In the genomic region with DNA sequence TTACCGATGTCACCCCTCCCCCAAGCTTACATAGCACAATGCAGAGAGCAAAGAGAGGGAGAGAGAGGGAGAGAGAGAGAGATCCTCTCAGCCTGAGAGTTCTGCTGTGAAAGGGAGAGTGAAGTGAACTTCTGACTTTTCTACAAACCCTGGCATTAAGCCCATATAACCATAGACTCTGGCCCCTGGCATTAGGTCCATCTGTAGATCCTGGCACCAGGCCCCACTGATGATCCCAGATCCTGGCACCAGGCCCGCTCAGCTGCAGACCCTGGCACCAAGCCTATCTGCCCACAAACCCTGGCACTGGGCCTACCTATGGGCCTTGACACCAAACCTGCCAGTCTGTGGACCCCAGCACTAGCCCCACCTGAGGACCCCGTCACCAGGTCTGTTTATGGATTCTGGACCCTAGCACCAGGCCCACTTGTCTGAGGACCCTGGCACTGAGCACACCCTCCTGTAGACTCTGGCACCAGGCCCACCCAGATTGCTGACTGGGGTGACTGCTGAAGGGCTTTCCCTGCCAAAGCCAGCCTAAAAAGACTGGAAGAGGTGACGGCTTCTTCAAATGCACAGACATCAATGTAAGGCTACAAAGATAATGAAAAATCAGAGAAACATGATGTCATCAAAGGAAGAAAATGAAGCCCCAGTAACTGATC, we compare ENCODE assay signal across 22 cellular contexts. TPM values are rescaled to one million over a fixed set of nuclear protein-coding genes. Genes with fewer than 3 reads are reported as not detected.
DNase-seq lines count a peak whose midpoint lies in the region; ATAC-seq and TF ChIP-seq lines count a peak whose summit lies in the region.
"Had no signal": no experiment of that assay in that cellular context is flagged by ENCODE, and none has a peak within 500 bp of the region (broad histone marks: within the 10 kb centered on the region; RNA-seq: fewer than 3 reads in every experiment).

No MANE protein-coding gene starts in this region.

- H3K27ac ChIP-seq in heart right ventricle (no peak overlapping the region), transverse colon (no peak overlapping the region)
- H3K27ac ChIP-seq: coronary artery, left lung, SK-N-MC had no signal

- H3K27me3 Mint-ChIP-seq in chondrocyte (ENCODE audit: low read depth) = peaks cover 15% of the 10 kb centered on the region

- TF ChIP-seq CTCF in heart right ventricle (IDR thresholded peaks at IDR 0.05) = no peak
- TF ChIP-seq CTCF in chondrocyte (IDR thresholded peaks at IDR 0.05) = no peak
- no peak for TF ChIP-seq CTCF in transverse colon (IDR thresholded peaks at IDR 0.05)

- H3K9me3 Mint-ChIP-seq in chondrocyte (ENCODE audit: low read depth) = peaks cover 8% of the 10 kb centered on the region

- H3K36me3 ChIP-seq in heart right ventricle (no peaks in the 10 kb centered on the region), transverse colon (no peaks in the 10 kb centered on the region)
- H3K36me3 ChIP-seq: left lung had no signal

- no peak for TF ChIP-seq EP300 in transverse colon (IDR thresholded peaks at IDR 0.05; ENCODE audit: low read depth)

- H3K27ac Mint-ChIP-seq in chondrocyte (ENCODE audit: unreplicated experiment) = no peak overlapping the region
- H3K27ac Mint-ChIP-seq: CD8-positive, alpha-beta T cell; IgD-negative memory B cell had no signal

- H3K4me3 ChIP-seq in heart right ventricle = no peak overlapping the region
- no peak overlapping the region for H3K4me3 ChIP-seq in transverse colon
- H3K4me3 ChIP-seq: coronary artery, left lung, SK-N-MC had no signal

- intact Hi-C loops in cardiac septum (cut with DNase I) = no loop called here
- intact Hi-C loops in heart right ventricle (cut with DNase I) = no loop called here
- intact Hi-C loops in transverse colon (cut with DNase I; ENCODE audit: low total_unique reads) = no loop called here

- no peak for TF ChIP-seq POLR2A in transverse colon (IDR thresholded peaks at IDR 0.05)

- peaks cover 0 to 37% (median 15%) of the 10 kb centered on the region in 7 donors for H3K27me3 ChIP-seq in heart right ventricle
- peaks cover 9% of the 10 kb centered on the region for H3K27me3 ChIP-seq in transverse colon

- DNase-seq in cardiac septum (ENCODE audit: low spot score) = peak; percentile 63
- no peak for DNase-seq in heart right ventricle
- peak; percentile 91 for DNase-seq in NCI-H2196 treated with DMSO at 0.1 percent for 48 hours (lab: John Stamatoyannopoulos, UW; ENCODE audit: unreplicated experiment)
- DNase-seq in chondrocyte (ENCODE audit: low spot score) = peak; percentile 60
- peak; percentile 74 for DNase-seq in transverse colon
- no peak for DNase-seq in NCI-H2227 (lab: John Stamatoyannopoulos, UW; ENCODE audit: unreplicated experiment)
- DNase-seq in SIG-M5 treated with dmso at 0.1 percent for 504 hours (lab: John Stamatoyannopoulos, UW; ENCODE audit: unreplicated experiment) = no peak
- DNase-seq: activated CD4-positive, alpha-beta T cell treated with anti-CD3 and anti-CD28 coated beads for 4 hours; activated CD8-positive, alpha-beta memory T cell treated with anti-CD3 and anti-CD28 coated beads, Interleukin-2, amount 50 U/mL, for 4 hours; activated naive CD4-positive, alpha-beta T cell; CD8-positive, alpha-beta T cell; foreskin fibroblast; left lung; NCI-H510A treated with DMSO at 0.1 percent for 48 hours; stimulated activated CD4-positive, alpha-beta T cell treated with anti-CD3 and anti-CD28 coated beads, Interleukin-2, amount 100 ng/mL, for 48 hours had no signal

- H3K4me1 Mint-ChIP-seq in chondrocyte (ENCODE audit: low read depth) = peaks cover 13% of the 10 kb centered on the region
- H3K4me1 Mint-ChIP-seq: IgD-negative memory B cell had no signal

- H3K9me3 ChIP-seq in heart right ventricle (peaks cover 0 to 28% (median 10%) of the 10 kb centered on the region in 11 donors), transverse colon (peaks cover 0 to 5% of the 10 kb centered on the region in 2 donors)

- H3K4me3 Mint-ChIP-seq in chondrocyte (ENCODE audit: unreplicated experiment) = no peak overlapping the region
- H3K4me3 Mint-ChIP-seq: CD8-positive, alpha-beta T cell; IgD-negative memory B cell had no signal

- no peaks in the 10 kb centered on the region for H3K4me1 ChIP-seq in heart right ventricle
- H3K4me1 ChIP-seq in transverse colon = peaks cover 0 to 8% (median 0%) of the 10 kb centered on the region in 4 donors
- H3K4me1 ChIP-seq: left lung had no signal

- ATAC-seq in heart right ventricle (no peak), GM21786 (IDR thresholded peaks at IDR 0.05; ENCODE audit: unreplicated experiment) (no peak)
- ATAC-seq: CD8-positive, alpha-beta T cell; left lung had no signal

- H3K36me3 Mint-ChIP-seq in chondrocyte (ENCODE audit: low read depth) = peaks cover 1% of the 10 kb centered on the region
- H3K36me3 Mint-ChIP-seq: CD8-positive, alpha-beta T cell; IgD-negative memory B cell had no signal

- WGBS in heart right ventricle, 2 donors = 72 to 78% methylated on average over 4 of the region's 4 CpGs
- 43 to 59% methylated on average over 2 to 4 of the region's 4 CpGs for WGBS in transverse colon (ENCODE audit: low coverage in 1 of 2), 2 donors

- in situ Hi-C loops in transverse colon (cut with MboI; ENCODE audit: low pct_ligation_motif_present in 1 of 4, low pct_unique_long_range_greater_than_20kb in 1 of 4, low sequenced_read_pairs in 3 of 4) = no loop called here

RNA-seq across cellular contexts. Expression of a gene that starts 14.5 kb away (rescaled TPM):
- total RNA-seq in cardiac septum (not detected), heart right ventricle (not detected), chondrocyte (not detected in 3 replicates), transverse colon (not detected)
- polyA plus RNA-seq in heart right ventricle = not detected
- total RNA-seq: CD8-positive, alpha-beta T cell; left lung; OCI-LY7; osteocyte had no signal
- polyA plus RNA-seq: IgD-negative memory B cell had no signal

RNA-seq across cellular contexts. Expression of a gene that starts 31.6 kb away (rescaled TPM):
- total RNA-seq in cardiac septum = not detected
- total RNA-seq in heart right ventricle = not detected
- not detected for polyA plus RNA-seq in heart right ventricle
- not detected in 3 replicates for total RNA-seq in chondrocyte
- not detected for total RNA-seq in transverse colon
- total RNA-seq: CD8-positive, alpha-beta T cell; left lung; OCI-LY7; osteocyte had no signal
- polyA plus RNA-seq: AG04450, IgD-negative memory B cell had no signal

RNA-seq across cellular contexts. Expression of a gene that starts 44.4 kb away (rescaled TPM):
- not detected for total RNA-seq in cardiac septum
- total RNA-seq in heart right ventricle = not detected
- polyA plus RNA-seq in heart right ventricle = not detected
- total RNA-seq in chondrocyte = 1.1 to 2.2 TPM (median 1.3 TPM) in 3 replicates
- not detected for total RNA-seq in transverse colon
- total RNA-seq: CD8-positive, alpha-beta T cell; left lung; OCI-LY7 had no signal
- polyA plus RNA-seq: IgD-negative memory B cell had no signal

RNA-seq across cellular contexts. Expression of a gene that starts 49.7 kb away (rescaled TPM):
- total RNA-seq in cardiac septum (not detected), heart right ventricle (not detected), chondrocyte (not detected in 3 replicates), transverse colon (not detected)
- not detected for polyA plus RNA-seq in heart right ventricle
- total RNA-seq: CD8-positive, alpha-beta T cell; left lung; OCI-LY7; osteocyte had no signal
- polyA plus RNA-seq: AG04450, IgD-negative memory B cell had no signal

Comparison
In these comparisons a context has a peak if more than half of its experiments do, and no peak if none do; other contexts are left out.
1. DNase-seq: peak in cardiac septum (single experiment), NCI-H2196 treated with DMSO at 0.1 percent for 48 hours (single experiment), chondrocyte (single experiment) and transverse colon (single experiment); none in heart right ventricle (0 of 2), NCI-H2227 (single experiment) and SIG-M5 treated with dmso at 0.1 percent for 504 hours (single experiment).